24 cellular contexts compared by ENCODE assay signal in genomic region chr3:112454098-112454884, GRCh38. TPM values are rescaled to one million over a fixed set of nuclear protein-coding genes. Genes with fewer than 3 reads are reported as not detected.
A peak's percentile ranks its signal among the peaks of the same experiment; 100 is the strongest.
DNase-seq lines count a peak whose midpoint lies in the region; ATAC-seq and TF ChIP-seq lines count a peak whose summit lies in the region.
"Had no signal": no experiment of that assay in that cellular context is flagged by ENCODE, and none has a peak within 500 bp of the region (broad histone marks: within the 10 kb centered on the region; RNA-seq: fewer than 3 reads in every experiment).

No MANE protein-coding gene starts in this region.

- H3K27ac Mint-ChIP-seq in naive B cell: peak overlapping the region; percentile 65 to 96 (median 92)
- H3K27ac Mint-ChIP-seq: CD4-positive, CD25-positive, alpha-beta regulatory T cell had no signal

- H3K4me1 Mint-ChIP-seq in naive B cell: peaks cover 51 to 72% (median 55%) of the 10 kb centered on the region in 3 donors

- no peaks in the 10 kb centered on the region for H3K27me3 ChIP-seq in left ventricle myocardium inferior (ENCODE audit: low read depth)
- no peaks in the 10 kb centered on the region for H3K27me3 ChIP-seq in ascending aorta
- no peaks in the 10 kb centered on the region for H3K27me3 ChIP-seq in aorta (ENCODE audit: control insufficient read depth in 1 of 2, insufficient read depth in 2 of 2, low read length in 1 of 2)
- H3K27me3 ChIP-seq: SJCRH30 had no signal

- WGBS in aorta, 2 donors: 39 to 60% methylated on average over 4 of the region's 4 CpGs

- H3K27ac ChIP-seq in left ventricle myocardium inferior (replicated peaks) (no peak overlapping the region), ascending aorta (peak overlapping the region; percentile 61 to 62), aorta (ENCODE audit: low read depth in 1 of 2, low read length in 2 of 2) (peak overlapping the region in 1 of 2 donors; percentile 19)
- H3K27ac ChIP-seq: SJCRH30 had no signal

- intact Hi-C loops in left ventricle myocardium superior (cut with micrococcal nuclease) (no loop called here), left ventricle myocardium inferior (cut with micrococcal nuclease) (no loop called here), ascending aorta (cut with DNase I) (no loop called here), aorta (cut with DNase I) (loop anchor here in 1 of 2 donors (1.0 kb wide), 1 partner anchor 17 kb away; no protein-coding TSS in a partner anchor)

- peak; percentile 28 for ATAC-seq in left ventricle myocardium superior
- no peak for ATAC-seq in naive B cell (ENCODE audit: low read depth in 2 of 2)
- peak; percentile 64 for ATAC-seq in aorta (ENCODE audit: low FRiP score)
- ATAC-seq in HG03280 (IDR thresholded peaks at IDR 0.05; ENCODE audit: unreplicated experiment): no peak
- ATAC-seq: Panc1 had no signal

- H3K36me3 ChIP-seq in left ventricle myocardium inferior (no peaks in the 10 kb centered on the region), ascending aorta (no peaks in the 10 kb centered on the region), aorta (ENCODE audit: control insufficient read depth in 1 of 2, insufficient read depth in 2 of 2, low read length in 1 of 2) (no peaks in the 10 kb centered on the region)
- H3K36me3 ChIP-seq: SJCRH30 had no signal

- TF ChIP-seq CTCF in left ventricle myocardium inferior (IDR thresholded peaks at IDR 0.05; ENCODE audit: borderline replicate concordance) (no peak), ascending aorta (IDR thresholded peaks at IDR 0.05) (no peak)

- no peak for DNase-seq in left ventricle myocardium superior
- no peak for DNase-seq in left ventricle myocardium inferior
- no peak for DNase-seq in ascending aorta (ENCODE audit: low spot score in 2 of 2)
- DNase-seq in naive B cell: no peak
- DNase-seq in aorta: no peak
- no peak for DNase-seq in globus pallidus (ENCODE audit: low spot score)
- no peak for DNase-seq in NCI-H2081 treated with DMSO at 0.1 percent for 48 hours (lab: John Stamatoyannopoulos, UW)
- DNase-seq: CD4-positive, CD25-positive, alpha-beta regulatory T cell; COR-L47; DMS 273 treated with DMSO at 0.1 percent for 48 hours; DMS79 treated with DMSO at 0.1 percent for 48 hours; NCI-H1105; NCI-H146; NCI-H2029; NCI-H226; NCI-H524; NCI-H774; SJCRH30 had no signal

- peak overlapping the region in 6 of 8 donors; percentile 26 to 65 (median 48) for H3K4me3 Mint-ChIP-seq in naive B cell
- H3K4me3 Mint-ChIP-seq: CD4-positive, CD25-positive, alpha-beta regulatory T cell had no signal

- no peaks in the 10 kb centered on the region for H3K27me3 Mint-ChIP-seq in naive B cell
- H3K27me3 Mint-ChIP-seq: CD4-positive, CD25-positive, alpha-beta regulatory T cell; IgD-negative memory B cell had no signal

- H3K9me3 ChIP-seq in left ventricle myocardium inferior (replicated peaks): no peaks in the 10 kb centered on the region
- no peaks in the 10 kb centered on the region for H3K9me3 ChIP-seq in ascending aorta
- no peaks in the 10 kb centered on the region for H3K9me3 ChIP-seq in aorta (ENCODE audit: control insufficient read depth, low read length)
- H3K9me3 ChIP-seq: SJCRH30 had no signal

- no peaks in the 10 kb centered on the region for H3K4me1 ChIP-seq in left ventricle myocardium inferior
- peaks cover 0 to 3% of the 10 kb centered on the region in 2 donors for H3K4me1 ChIP-seq in ascending aorta
- H3K4me1 ChIP-seq in aorta (ENCODE audit: control insufficient read depth in 1 of 2, insufficient read depth in 2 of 2, low read length in 2 of 2): peaks cover 0 to 2% of the 10 kb centered on the region in 2 donors
- H3K4me1 ChIP-seq: SJCRH30 had no signal

- H3K9me3 Mint-ChIP-seq in naive B cell: peaks cover 0 to 8% (median 2%) of the 10 kb centered on the region in 7 donors

- peaks cover 22 to 30% of the 10 kb centered on the region in 2 donors for H3K36me3 Mint-ChIP-seq in naive B cell

- no peak overlapping the region for H3K4me3 ChIP-seq in left ventricle myocardium inferior
- no peak overlapping the region for H3K4me3 ChIP-seq in ascending aorta
- no peak overlapping the region for H3K4me3 ChIP-seq in aorta (ENCODE audit: low read length in 2 of 2)
- H3K4me3 ChIP-seq: SJCRH30 had no signal

RNA-seq across cellular contexts. Expression of gene BTLA, which starts 45.0 kb away (rescaled TPM):
- total RNA-seq in left ventricle myocardium superior: not detected
- total RNA-seq in left ventricle myocardium inferior: not detected
- total RNA-seq in ascending aorta: not detected
- 100 to 1,000 TPM; 109 to 194 (median 148) TPM for polyA plus RNA-seq in naive B cell (ENCODE audit: low read depth in 6 of 6)
- under 1 TPM; 0.68 to 0.99 TPM for total RNA-seq in aorta
- 1 to 10 TPM in 1 of 2 donors, under 1 TPM in 1; 0.13 to 3.8 TPM for polyA plus RNA-seq in aorta
- total RNA-seq: A673, H4, SJCRH30 had no signal
- polyA plus RNA-seq: BJ had no signal

Comparison
In these comparisons a context has a peak if more than half of its experiments do, and no peak if none do; other contexts are left out.
1. ATAC-seq: peak in left ventricle myocardium superior (single experiment) and aorta (single experiment); none in naive B cell (0 of 2) and HG03280 (single experiment).